8 cellular contexts compared by ENCODE assay signal in the genomic region with DNA sequence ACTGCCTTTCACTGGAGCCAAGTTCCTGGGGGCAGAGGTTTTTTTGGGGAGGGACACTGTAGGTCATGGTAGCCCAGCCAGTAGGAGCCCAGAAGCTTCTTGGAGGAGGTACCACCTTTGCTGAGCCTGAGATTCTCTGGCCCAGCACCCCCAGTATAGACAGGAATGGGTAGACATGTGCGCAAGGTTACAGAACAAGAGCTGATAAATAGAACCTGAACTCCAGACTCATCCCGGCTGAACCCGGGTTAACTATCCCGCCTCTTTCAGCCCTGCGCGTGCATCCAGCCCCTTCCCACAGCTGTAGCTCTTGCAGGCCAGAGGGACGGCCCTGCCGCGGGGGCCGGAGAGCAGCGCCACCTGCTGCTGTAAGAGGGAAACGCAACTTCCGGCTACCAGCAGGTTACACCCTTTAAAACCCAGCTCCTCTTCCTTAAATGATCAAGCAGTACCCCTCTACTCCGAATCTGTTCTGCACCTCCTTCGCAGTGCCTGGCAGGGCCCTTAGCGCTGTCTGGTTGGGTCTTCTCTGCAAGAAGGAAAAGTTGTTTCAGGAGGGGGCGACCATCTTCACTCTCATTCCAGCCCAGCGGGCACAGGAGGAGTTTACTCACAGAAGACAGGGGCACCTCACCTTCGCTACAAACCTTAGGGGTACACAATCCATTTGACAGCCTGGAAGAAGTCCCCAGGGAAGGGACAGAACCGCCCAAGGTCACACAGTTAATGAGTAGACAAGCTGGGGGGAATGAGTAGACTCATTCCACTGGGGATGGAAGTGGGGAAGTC. TPM values are rescaled to one million over a fixed set of nuclear protein-coding genes. Genes with fewer than 3 reads are reported as not detected.
DNase-seq lines count a peak whose midpoint lies in the region; ATAC-seq and TF ChIP-seq lines count a peak whose summit lies in the region.

No MANE protein-coding gene starts in this region.

- H3K4me1 ChIP-seq in SJSA1 (replicated peaks) = no peaks in the 10 kb centered on the region
- H3K4me1 ChIP-seq in prostate gland (replicated peaks) = no peaks in the 10 kb centered on the region

- peaks cover 0 to 14% (median 6%) of the 10 kb centered on the region in 7 donors for H3K9me3 Mint-ChIP-seq in CD14-positive monocyte
- H3K9me3 Mint-ChIP-seq in activated naive CD4-positive, alpha-beta T cell treated with anti-CD3 and anti-CD28 coated beads for 36 hours = no peaks in the 10 kb centered on the region

- intact Hi-C loops in CD14-positive monocyte (cut with micrococcal nuclease) (loop anchor here in 1 of 2 donors (5.0 kb wide), 1 partner anchor 83 kb away; no protein-coding TSS in a partner anchor), head of caudate nucleus (cut with DNase I) (loop anchor here (10.0 kb wide), 1 partner anchor 291 kb away; no protein-coding TSS in a partner anchor), prostate gland (cut with DNase I) (loop anchor here (5.0 kb wide), 2 partner anchors 83 to 288 kb away; no protein-coding TSS in a partner anchor)
- intact Hi-C loops in activated naive CD4-positive, alpha-beta T cell treated with anti-CD3 and anti-CD28 coated beads for 36 hours (cut with micrococcal nuclease) = loop anchor here (1.0 kb wide), 3 partner anchors 84 to 291 kb away; partner anchors contain the start of gene RBCK1

- TF ChIP-seq CTCF in CD14-positive monocyte (IDR thresholded peaks at IDR 0.05) (peak; percentile 99), GM20000 (IDR thresholded peaks at IDR 0.05; ENCODE audit: extremely low read depth, missing control alignments) (peak; percentile 97), prostate gland (IDR thresholded peaks at IDR 0.05) (peak; percentile 67 to 85 (median 84))

- H3K4me1 Mint-ChIP-seq in CD14-positive monocyte = peaks cover 15% of the 10 kb centered on the region
- H3K4me1 Mint-ChIP-seq in activated naive CD4-positive, alpha-beta T cell treated with anti-CD3 and anti-CD28 coated beads for 36 hours (ENCODE audit: low read depth) = peaks cover 9% of the 10 kb centered on the region

- H3K4me3 Mint-ChIP-seq in CD14-positive monocyte = no peak overlapping the region
- H3K4me3 Mint-ChIP-seq in activated naive CD4-positive, alpha-beta T cell treated with anti-CD3 and anti-CD28 coated beads for 36 hours = no peak overlapping the region

- ATAC-seq in HG03025 (IDR thresholded peaks at IDR 0.05; ENCODE audit: low FRiP score, unreplicated experiment) = no peak

- H3K9me3 ChIP-seq in SJSA1 (replicated peaks) (no peaks in the 10 kb centered on the region), prostate gland (no peaks in the 10 kb centered on the region)

- TF ChIP-seq POLR2A in prostate gland (IDR thresholded peaks at IDR 0.05) = no peak

- H3K27me3 Mint-ChIP-seq in CD14-positive monocyte (ENCODE audit: low read depth in 3 of 3) = peaks cover 15 to 27% (median 26%) of the 10 kb centered on the region in 3 donors
- peaks cover 21% of the 10 kb centered on the region for H3K27me3 Mint-ChIP-seq in activated naive CD4-positive, alpha-beta T cell treated with anti-CD3 and anti-CD28 coated beads for 36 hours (ENCODE audit: low read depth)

- CTCF ChIA-PET in activated naive CD4-positive, alpha-beta T cell treated with anti-CD3 and anti-CD28 coated beads for 36 hours (lab: Charles Lee) = interaction anchor here (0.5 to 3.0 kb wide), 40 partner anchors 10 to 310 kb away, joined by 3 to 21 read pairs (median 4); no protein-coding TSS in a partner anchor

- H3K27ac Mint-ChIP-seq in CD14-positive monocyte = peak overlapping the region in 3 of 7 donors; percentile 45 to 71 (median 60)
- no peak overlapping the region for H3K27ac Mint-ChIP-seq in activated naive CD4-positive, alpha-beta T cell treated with anti-CD3 and anti-CD28 coated beads for 36 hours

- no peak overlapping the region for H3K27ac ChIP-seq in SJSA1
- H3K27ac ChIP-seq in prostate gland = no peak overlapping the region

- peaks cover 38 to 42% of the 10 kb centered on the region in 2 donors for H3K36me3 Mint-ChIP-seq in CD14-positive monocyte
- peaks cover 23% of the 10 kb centered on the region for H3K36me3 Mint-ChIP-seq in activated naive CD4-positive, alpha-beta T cell treated with anti-CD3 and anti-CD28 coated beads for 36 hours (ENCODE audit: low read depth)

- no peak overlapping the region for H3K4me3 ChIP-seq in SJSA1
- no peak overlapping the region for H3K4me3 ChIP-seq in prostate gland

- DNase-seq in CD14-positive monocyte (ENCODE audit: low spot score) (peak; percentile 65), GM20000 (ENCODE audit: low spot score) (peak; percentile 94), LoVo (ENCODE audit: low spot score) (peak; percentile 52), SJSA1 (ENCODE audit: low read depth in 1 of 2, low spot score in 2 of 2) (peak; percentile 56 to 60), head of caudate nucleus (peak in 41 of 42 donors; percentile 28 to 85 (median 67)), prostate gland (ENCODE audit: low spot score) (peak; percentile 25)
- peak; percentile 76 for DNase-seq in activated naive CD4-positive, alpha-beta T cell treated with anti-CD3 and anti-CD28 coated beads for 36 hours

- peaks cover 41% of the 10 kb centered on the region for H3K36me3 ChIP-seq in SJSA1
- peaks cover 6 to 16% of the 10 kb centered on the region in 2 donors for H3K36me3 ChIP-seq in prostate gland

- 18% methylated on average over 20 of the region's 20 CpGs for WGBS in prostate gland

- H3K27me3 ChIP-seq in SJSA1 (replicated peaks) = peaks cover 8% of the 10 kb centered on the region; the same call in 1 of the 2 replicates
- no peaks in the 10 kb centered on the region for H3K27me3 ChIP-seq in prostate gland (replicated peaks; ENCODE audit: insufficient read depth)

RNA-seq across cellular contexts. Expression of gene SRXN1, which starts 7.5 kb away (rescaled TPM):
- 10 to 100 TPM; 56.6 to 62.4 TPM for polyA plus RNA-seq in CD14-positive monocyte
- 51.8 and 54.7 TPM in 2 replicates for total RNA-seq in SJSA1 (2014; rRNA removed; shearing (Covaris generic))
- total RNA-seq in activated naive CD4-positive, alpha-beta T cell treated with anti-CD3 and anti-CD28 coated beads for 36 hours = 1 to 10 TPM; 6.7 to 6.8 TPM
- total RNA-seq in prostate gland = 10 to 100 TPM; 33.6 to 41.4 TPM

RNA-seq across cellular contexts. Expression of gene SCRT2, which starts 30.1 kb away (rescaled TPM):
- polyA plus RNA-seq in CD14-positive monocyte = not detected
- total RNA-seq in SJSA1 (2014; rRNA removed; shearing (Covaris generic)) = not detected in 2 replicates
- not detected for total RNA-seq in activated naive CD4-positive, alpha-beta T cell treated with anti-CD3 and anti-CD28 coated beads for 36 hours
- under 1 TPM in 1 of 2 donors, not detected in 1; 0.17 TPM for total RNA-seq in prostate gland

RNA-seq across cellular contexts. Expression of gene TCF15, which starts 35.4 kb away (rescaled TPM):
- not detected for polyA plus RNA-seq in CD14-positive monocyte
- total RNA-seq in SJSA1 (2014; rRNA removed; shearing (Covaris generic)) = not detected in 2 replicates
- not detected for total RNA-seq in activated naive CD4-positive, alpha-beta T cell treated with anti-CD3 and anti-CD28 coated beads for 36 hours
- total RNA-seq in prostate gland = under 1 TPM; 0.55 to 0.68 TPM

Comparison
In these comparisons a context has a peak if more than half of its experiments do, and no peak if none do; other contexts are left out.
1. DNase-seq: peak in every context shown above with its lines; median percentile 94 in GM20000; 76 in activated naive CD4-positive, alpha-beta T cell treated with anti-CD3 and anti-CD28 coated beads for 36 hours; 67 in head of caudate nucleus; 65 in CD14-positive monocyte; 58 in SJSA1; 52 in LoVo; 25 in prostate gland.